ENCODE assay signal across 21 cellular contexts in the genomic region with DNA sequence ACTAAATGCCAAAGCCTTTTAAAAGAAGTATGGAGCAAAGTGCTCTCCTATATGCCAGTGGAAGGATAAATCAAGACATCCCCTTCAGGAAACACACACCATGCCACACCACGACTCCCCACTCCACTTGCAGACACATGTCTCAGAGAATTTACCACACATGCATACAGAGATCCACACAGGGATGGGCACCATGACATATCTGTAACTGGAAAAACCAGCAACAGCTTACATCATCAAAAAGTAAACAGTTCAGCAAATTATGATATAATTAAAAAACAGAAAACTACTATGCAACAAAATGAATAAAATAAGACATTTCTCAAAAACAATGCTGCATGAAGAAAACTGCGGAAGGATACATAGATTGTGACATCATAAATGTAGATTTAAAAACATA. TPM values are rescaled to one million over a fixed set of nuclear protein-coding genes. Genes with fewer than 3 reads are reported as not detected.
DNase-seq lines count a peak whose midpoint lies in the region; ATAC-seq and TF ChIP-seq lines count a peak whose summit lies in the region.
"Had no signal": no experiment of that assay in that cellular context is flagged by ENCODE, and none has a peak within 500 bp of the region (broad histone marks: within the 10 kb centered on the region; RNA-seq: fewer than 3 reads in every experiment).

No MANE protein-coding gene starts in this region.

- H2AK9ac ChIP-seq in IMR-90 (replicated peaks; ENCODE audit: low read depth, low read length, poor library complexity) = no peak overlapping the region

- H3K56ac ChIP-seq in IMR-90 (ENCODE audit: extremely low read depth, insufficient read depth, low read length) = no peak overlapping the region

- no peak for TF ChIP-seq RAD21 in IMR-90 (IDR thresholded peaks at IDR 0.05; ENCODE audit: low read length)

- no peak for ATAC-seq in IMR-90 (ENCODE audit: low read depth)
- no peak for ATAC-seq in HG02798 (IDR thresholded peaks at IDR 0.05; ENCODE audit: poor library complexity, unreplicated experiment)

- in situ Hi-C loops in IMR-90 (cut with MboI; ENCODE audit: low sequenced_read_pairs) = no loop called here

- intact Hi-C loops in activated naive CD4-positive, alpha-beta T cell treated with anti-CD3 and anti-CD28 coated beads for 36 hours (cut with micrococcal nuclease) = no loop called here
- intact Hi-C loops in IMR-90 (cut with micrococcal nuclease) = no loop called here

- WGBS in IMR-90 (ENCODE audit: extremely low coverage in 2 of 2, insufficient read length in 1 of 2), 2 experiments = no CpG with 5 or more reads among the region's 2 CpGs

- H3K4me1 ChIP-seq in IMR-90 (ENCODE audit: control insufficient read depth, insufficient read depth, low read length) = peaks cover 15% of the 10 kb centered on the region
- H3K4me1 ChIP-seq: BLaER1, Caco-2 had no signal

- no peak overlapping the region for H2BK15ac ChIP-seq in IMR-90 (ENCODE audit: low read depth, low read length)

- no peak overlapping the region for H2BK20ac ChIP-seq in IMR-90 (ENCODE audit: low read depth, low read length)

- CTCF ChIA-PET in activated naive CD4-positive, alpha-beta T cell treated with anti-CD3 and anti-CD28 coated beads for 36 hours (lab: Charles Lee) = interaction anchor here (1.1 kb wide), 1 partner anchor 21 kb away, joined by 7 read pairs; no protein-coding TSS in a partner anchor
- CTCF ChIA-PET in activated naive CD4-positive, alpha-beta T cell treated with anti-CD3 and anti-CD28 coated beads, Interleukin-2, amount 10 ng/mL, durations not matched to agents 7 days and 5 days (lab: Charles Lee) = no interaction called here
- CTCF ChIA-PET in IMR-90 (lab: Yijun Ruan, JAX) = interaction anchor here (1.3 kb wide), 1 partner anchor 110 kb away, joined by 3 read pairs; no protein-coding TSS in a partner anchor

- BruUV-seq in IMR-90 (replicated peaks; lab: Mats Ljungman, UMichigan) = no TSS peak

- H3K4me3 ChIP-seq in IMR-90 (ENCODE audit: insufficient read depth, low read depth, low read length) (no peak overlapping the region), epithelial cell of esophagus (ENCODE audit: low read length) (no peak overlapping the region)
- H3K4me3 ChIP-seq: BLaER1, HAP-1, SK-N-MC had no signal

- H4K91ac ChIP-seq in IMR-90 (ENCODE audit: insufficient read depth, low read depth, low read length) = no peak overlapping the region

- H3K27ac ChIP-seq in IMR-90 (ENCODE audit: insufficient read depth, low read length) = no peak overlapping the region
- H3K27ac ChIP-seq: BLaER1, SK-N-MC had no signal

- peaks cover 82% of the 10 kb centered on the region for H3K4me1 Mint-ChIP-seq in activated naive CD4-positive, alpha-beta T cell treated with anti-CD3 and anti-CD28 coated beads for 36 hours (ENCODE audit: low read depth)
- H3K4me1 Mint-ChIP-seq in activated naive CD4-positive, alpha-beta T cell treated with anti-CD3 and anti-CD28 coated beads, Interleukin-2, amount 10 ng/mL, durations not matched to agents 7 days and 5 days = peaks cover 48% of the 10 kb centered on the region
- H3K4me1 Mint-ChIP-seq in type B pancreatic cell (ENCODE audit: unreplicated experiment) = peaks cover 8% of the 10 kb centered on the region

- H3K4me2 ChIP-seq in IMR-90 (ENCODE audit: low read depth, low read length) = peak overlapping the region; percentile 14; the same call in 1 of the 2 replicates
- H3K4me2 ChIP-seq: BLaER1 had no signal

- H3K4ac ChIP-seq in IMR-90 (ENCODE audit: low read depth, low read length) = no peak overlapping the region; the same call in 1 of the 2 replicates

- no peak for DNase-seq in activated naive CD4-positive, alpha-beta T cell treated with anti-CD3 and anti-CD28 coated beads for 36 hours
- no peak for DNase-seq in activated naive CD4-positive, alpha-beta T cell treated with anti-CD3 and anti-CD28 coated beads, Interleukin-2, amount 10 ng/mL, durations not matched to agents 7 days and 5 days
- DNase-seq in IMR-90 (no peak), epithelial cell of esophagus (ENCODE audit: low read depth) (peak; percentile 74), type B pancreatic cell (ENCODE audit: extremely low spot score, unreplicated experiment) (no peak), SKM-1 (lab: John Stamatoyannopoulos, UW; ENCODE audit: unreplicated experiment) (no peak)
- DNase-seq: 8988T; Caco-2; CD4-positive, CD25-positive, alpha-beta regulatory T cell; GOT3; NCI-H1048; NCI-H1417; NCI-H1694; NCI-H2029 treated with DMSO at 0.1 percent for 48 hours; NCI-H69; Right ventricle myocardium superior; RPMI8226 had no signal

- H3K14ac ChIP-seq in IMR-90 (replicated peaks; ENCODE audit: low read depth, low read length) = peak overlapping the region; percentile 63

- H4K5ac ChIP-seq in IMR-90 (ENCODE audit: low read depth, low read length) = no peak overlapping the region

- H3K79me1 ChIP-seq in IMR-90 (ENCODE audit: low read depth in 1 of 2, low read length in 2 of 2) = peaks cover 24 to 61% of the 10 kb centered on the region in 2 experiments

- H3K18ac ChIP-seq in IMR-90 (ENCODE audit: low read depth, low read length) = 0 out of 2 replicates have a peak overlapping the region, but pooled peaks have one; percentile 33

- H4K8ac ChIP-seq in IMR-90 (ENCODE audit: low read depth in 2 of 2, low read length in 2 of 2) = no peak overlapping the region

- no peaks in the 10 kb centered on the region for H3K27me3 Mint-ChIP-seq in activated naive CD4-positive, alpha-beta T cell treated with anti-CD3 and anti-CD28 coated beads for 36 hours (ENCODE audit: low read depth)
- H3K27me3 Mint-ChIP-seq in activated naive CD4-positive, alpha-beta T cell treated with anti-CD3 and anti-CD28 coated beads, Interleukin-2, amount 10 ng/mL, durations not matched to agents 7 days and 5 days = no peaks in the 10 kb centered on the region
- H3K27me3 Mint-ChIP-seq in type B pancreatic cell = no peaks in the 10 kb centered on the region

- H3K4me3 Mint-ChIP-seq in activated naive CD4-positive, alpha-beta T cell treated with anti-CD3 and anti-CD28 coated beads for 36 hours = no peak overlapping the region
- no peak overlapping the region for H3K4me3 Mint-ChIP-seq in activated naive CD4-positive, alpha-beta T cell treated with anti-CD3 and anti-CD28 coated beads, Interleukin-2, amount 10 ng/mL, durations not matched to agents 7 days and 5 days
- no peak overlapping the region for H3K4me3 Mint-ChIP-seq in type B pancreatic cell
- H3K4me3 Mint-ChIP-seq: CD4-positive, CD25-positive, alpha-beta regulatory T cell had no signal

- no peaks in the 10 kb centered on the region for H3K36me3 ChIP-seq in IMR-90 (ENCODE audit: control insufficient read depth, insufficient read depth, low read length)
- H3K36me3 ChIP-seq: BLaER1, HAP-1 had no signal

- H3K9me3 ChIP-seq in IMR-90 (ENCODE audit: control insufficient read depth, insufficient read depth, low read length) = no peaks in the 10 kb centered on the region
- H3K9me3 ChIP-seq: BLaER1, Caco-2, HAP-1 had no signal

- no peak for TF ChIP-seq POLR2A in IMR-90 (IDR thresholded peaks at IDR 0.05; ENCODE audit: low read depth, low read length)

- H3K23ac ChIP-seq in IMR-90 (ENCODE audit: low read depth, low read length) = 0 out of 2 replicates have a peak overlapping the region, but pooled peaks have one; percentile 40

- peak overlapping the region; percentile 68 for H2AK5ac ChIP-seq in IMR-90 (ENCODE audit: low read depth, low read length)

- no peaks in the 10 kb centered on the region for H3K9me3 Mint-ChIP-seq in activated naive CD4-positive, alpha-beta T cell treated with anti-CD3 and anti-CD28 coated beads for 36 hours
- no peaks in the 10 kb centered on the region for H3K9me3 Mint-ChIP-seq in activated naive CD4-positive, alpha-beta T cell treated with anti-CD3 and anti-CD28 coated beads, Interleukin-2, amount 10 ng/mL, durations not matched to agents 7 days and 5 days
- H3K9me3 Mint-ChIP-seq in type B pancreatic cell = no peaks in the 10 kb centered on the region

- H2BK5ac ChIP-seq in IMR-90 (ENCODE audit: low read depth, low read length, poor library complexity, severe bottlenecking) = peak overlapping the region; percentile 37

- POLR2A ChIA-PET in IMR-90 (lab: Charles Lee; ENCODE audit: unreplicated experiment) = no interaction called here

- peak overlapping the region; percentile 33 for H3K27ac Mint-ChIP-seq in activated naive CD4-positive, alpha-beta T cell treated with anti-CD3 and anti-CD28 coated beads for 36 hours
- H3K27ac Mint-ChIP-seq in activated naive CD4-positive, alpha-beta T cell treated with anti-CD3 and anti-CD28 coated beads, Interleukin-2, amount 10 ng/mL, durations not matched to agents 7 days and 5 days = no peak overlapping the region
- H3K27ac Mint-ChIP-seq in type B pancreatic cell = peak overlapping the region; percentile 35
- H3K27ac Mint-ChIP-seq: CD4-positive, CD25-positive, alpha-beta regulatory T cell had no signal

- no peak overlapping the region for H3K9ac ChIP-seq in IMR-90 (ENCODE audit: low read depth, low read length)
- H3K9ac ChIP-seq: BLaER1 had no signal

- peaks cover 15% of the 10 kb centered on the region for H3K9me1 ChIP-seq in IMR-90 (ENCODE audit: insufficient read depth, low read length)

- no peaks in the 10 kb centered on the region for H3K36me3 Mint-ChIP-seq in activated naive CD4-positive, alpha-beta T cell treated with anti-CD3 and anti-CD28 coated beads for 36 hours (ENCODE audit: low read depth)
- H3K36me3 Mint-ChIP-seq in activated naive CD4-positive, alpha-beta T cell treated with anti-CD3 and anti-CD28 coated beads, Interleukin-2, amount 10 ng/mL, durations not matched to agents 7 days and 5 days = peaks cover 17% of the 10 kb centered on the region
- peaks cover 3% of the 10 kb centered on the region for H3K36me3 Mint-ChIP-seq in type B pancreatic cell
- H3K36me3 Mint-ChIP-seq: CD4-positive, CD25-positive, alpha-beta regulatory T cell had no signal

- peaks cover 30% of the 10 kb centered on the region for H4K20me1 ChIP-seq in IMR-90 (ENCODE audit: insufficient read depth, low read length)
- H4K20me1 ChIP-seq: BLaER1 had no signal

- H3K27me3 ChIP-seq in IMR-90 (ENCODE audit: control insufficient read depth, insufficient read depth, low read length) = no peaks in the 10 kb centered on the region
- H3K27me3 ChIP-seq: BLaER1 had no signal

- no peak for TF ChIP-seq CTCF in IMR-90 (conservative IDR thresholded peaks at IDR 0.05; ENCODE audit: low read depth, low read length)
- TF ChIP-seq CTCF in epithelial cell of esophagus (IDR thresholded peaks at IDR 0.05; ENCODE audit: insufficient read depth, low read depth, low read length, missing control alignments) = no peak
- no peak for TF ChIP-seq CTCF in type B pancreatic cell (conservative IDR thresholded peaks at IDR 0.05)

- no peak overlapping the region for H2AFZ ChIP-seq in IMR-90 (replicated peaks; ENCODE audit: low read length, poor library complexity)

- no peak overlapping the region for H2BK120ac ChIP-seq in IMR-90 (ENCODE audit: low read depth, low read length)

- dilution Hi-C loops in IMR-90 (cut with HindIII; ENCODE audit: low sequenced_read_pairs, unreplicated experiment) = no loop called here

RNA-seq across cellular contexts. Expression of gene RBMS1, which starts 29.6 kb away (rescaled TPM):
- 10 to 100 TPM; 27.8 to 29.1 TPM for total RNA-seq in activated naive CD4-positive, alpha-beta T cell treated with anti-CD3 and anti-CD28 coated beads for 36 hours
- total RNA-seq in IMR-90 (2012; rRNA removed) (64.9 and 73.6 TPM in 2 replicates), type B pancreatic cell (ENCODE audit: low replicate concordance) (73.7 and 94.0 TPM in 2 replicates)
- polyA plus RNA-seq in IMR-90 (2012; rRNA removed) = 43.5 and 45.9 TPM in 2 replicates
- polyA plus RNA-seq in IMR-90 (2012; cell fraction: cytosol; rRNA removed) = 12.0 and 17.3 TPM in 2 replicates
- polyA plus RNA-seq in IMR-90 (2012; cell fraction: nucleus; rRNA removed; ENCODE audit: low replicate concordance) = 21.4 and 98.7 TPM in 2 replicates
